15 cellular contexts compared by ENCODE assay signal in the genomic region with DNA sequence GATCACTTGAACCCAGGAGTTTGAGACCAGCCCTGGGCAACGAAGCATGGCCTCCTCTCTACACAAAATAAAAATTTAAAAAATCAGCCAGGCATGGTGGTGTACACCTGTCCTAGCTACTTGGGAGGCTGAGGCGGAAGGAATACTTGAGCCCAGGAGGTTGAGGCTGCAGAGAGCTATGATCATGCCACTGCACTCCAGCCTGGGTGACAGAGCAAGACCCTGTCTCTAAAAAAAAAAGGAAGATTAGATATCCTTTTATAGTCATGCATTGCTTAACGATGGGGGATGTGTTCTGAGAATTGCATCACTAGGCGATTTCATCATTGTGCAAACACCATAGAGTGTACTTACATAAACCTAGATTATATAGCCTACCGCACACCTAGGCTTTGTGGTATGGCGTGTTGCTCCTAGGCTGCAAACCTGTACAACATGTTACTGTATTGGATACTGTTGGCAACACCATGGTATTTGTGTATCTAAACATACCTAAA. TPM values are rescaled to one million over a fixed set of nuclear protein-coding genes. Genes with fewer than 3 reads are reported as not detected.
A peak's percentile ranks its signal among the peaks of the same experiment; 100 is the strongest.
DNase-seq lines count a peak whose midpoint lies in the region; ATAC-seq, FAIRE-seq and TF ChIP-seq lines count a peak whose summit lies in the region.
"Had no signal": no experiment of that assay in that cellular context is flagged by ENCODE, and none has a peak within 500 bp of the region (broad histone marks: within the 10 kb centered on the region; RNA-seq: fewer than 3 reads in every experiment).

No MANE protein-coding gene starts in this region.

- H3K27me3 ChIP-seq in PC-3 (ENCODE audit: low read length): no peaks in the 10 kb centered on the region
- no peaks in the 10 kb centered on the region for H3K27me3 ChIP-seq in stomach
- H3K27me3 ChIP-seq: testis had no signal

- TF ChIP-seq POLR2A in stomach (IDR thresholded peaks at IDR 0.05) (no peak), GM12892 (IDR thresholded peaks at IDR 0.05; ENCODE audit: low read depth, low read length) (no peak)

- H3F3A ChIP-seq in PC-3 (ENCODE audit: low read length, unreplicated experiment): peaks cover 6% of the 10 kb centered on the region

- ATAC-seq in PC-3: peak; percentile 52
- ATAC-seq: right cardiac atrium had no signal

- H3K9ac ChIP-seq in PC-3 (ENCODE audit: low read length): 0 out of 2 replicates have a peak overlapping the region, but pooled peaks have one; percentile 5

- intact Hi-C loops in PC-3 (cut with micrococcal nuclease) (loop anchor here (10.0 kb wide), 1 partner anchor 156 kb away; the partner anchor contains the start of gene DUSP7), stomach (cut with DNase I; ENCODE audit: low total_unique reads) (no loop called here)

- H3K79me2 ChIP-seq in PC-3 (ENCODE audit: low read length): 0 out of 2 replicates have a peak, but pooled peaks cover 13% of the 10 kb centered on the region

- TF ChIP-seq CTCF in PC-3 (conservative IDR thresholded peaks at IDR 0.05; ENCODE audit: low read depth, low read length): no peak
- no peak for TF ChIP-seq CTCF in foreskin fibroblast (IDR thresholded peaks at IDR 0.05; ENCODE audit: low read depth, low read length)
- no peak for TF ChIP-seq CTCF in stomach (IDR thresholded peaks at IDR 0.05)

- H3K27ac ChIP-seq in PC-3 (ENCODE audit: low read length) (peak overlapping the region; percentile 53), stomach (peak overlapping the region in 3 of 5 donors; percentile 35 to 60 (median 54)), caudate nucleus (ENCODE audit: low read depth, low read length) (no peak overlapping the region)
- H3K27ac ChIP-seq: testis had no signal

- H3K4me1 ChIP-seq in PC-3 (ENCODE audit: insufficient read depth, low read length) (peaks cover 28% of the 10 kb centered on the region), stomach (peaks cover 0 to 38% (median 8%) of the 10 kb centered on the region in 4 donors)
- H3K4me1 ChIP-seq: testis had no signal

- peak overlapping the region; percentile 30 for H3K4me2 ChIP-seq in PC-3 (ENCODE audit: low read length)

- H3K36me3 ChIP-seq in PC-3 (ENCODE audit: low read depth, low read length): peaks cover 87% of the 10 kb centered on the region
- peaks cover 93 to 100% (median 100%) of the 10 kb centered on the region in 4 donors for H3K36me3 ChIP-seq in stomach

- BruUV-seq in PC-3 (replicated peaks; lab: Mats Ljungman, UMichigan): no TSS peak

- peak; percentile 31 for DNase-seq in NCI-H2029 (lab: John Stamatoyannopoulos, UW)
- DNase-seq in NCI-H2029 treated with DMSO at 0.1 percent for 48 hours (lab: John Stamatoyannopoulos, UW): no peak
- peak; percentile 94 for DNase-seq in PC-3
- DNase-seq in foreskin fibroblast: peak; percentile 39 to 68
- DNase-seq in stomach: peak; percentile 41
- no peak for DNase-seq in NCI-H774 (lab: John Stamatoyannopoulos, UW)
- no peak for DNase-seq in GM12892 (ENCODE audit: insufficient read length)
- no peak for DNase-seq in caudate nucleus (lab: John Stamatoyannopoulos, UW)
- DNase-seq: 8988T, anterior cingulate cortex, hypothalamus, NCI-H187, right cardiac atrium, testis had no signal

- WGBS in stomach, 5 donors: 46 to 70% (median 52%) methylated on average over 6 of the region's 6 CpGs

- H3K9me3 ChIP-seq in PC-3 (ENCODE audit: low read length) (no peaks in the 10 kb centered on the region), stomach (no peaks in the 10 kb centered on the region)
- H3K9me3 ChIP-seq: testis had no signal

- CTCF ChIA-PET in PC-3 (lab: Charles Lee): interaction anchor here (0.6 kb wide), 1 partner anchor 124 kb away, joined by 3 read pairs; no protein-coding TSS in a partner anchor

- H3K4me3 ChIP-seq in PC-3 (ENCODE audit: low read length) (no peak overlapping the region), foreskin fibroblast (ENCODE audit: low read depth in 1 of 2, low read length in 2 of 2) (no peak overlapping the region), stomach (no peak overlapping the region)
- H3K4me3 ChIP-seq: testis had no signal

- no peaks in the 10 kb centered on the region for H4K20me1 ChIP-seq in PC-3 (ENCODE audit: low read length)

- no peak for FAIRE-seq in GM12892 (lab: Jason Lieb, UNC)

- TF ChIP-seq EP300 in stomach (IDR thresholded peaks at IDR 0.05): no peak

- no peak overlapping the region for H2AFZ ChIP-seq in PC-3 (ENCODE audit: low read length)

- POLR2A ChIA-PET in PC-3 (lab: Charles Lee; ENCODE audit: unreplicated experiment): no interaction called here

- no peaks in the 10 kb centered on the region for H3K9me2 ChIP-seq in PC-3 (replicated peaks; ENCODE audit: low read length)

RNA-seq across cellular contexts. Expression of gene ALAS1, which starts 12.6 kb away (rescaled TPM):
- total RNA-seq in PC-3 (2014; rRNA removed): 63.5 and 69.5 TPM in 2 replicates
- 10 to 100 TPM; 19.6 to 75.3 (median 33.4) TPM for total RNA-seq in stomach
- polyA plus RNA-seq in stomach: 10 to 100 TPM; 35.6 to 59.1 (median 42.7) TPM
- polyA plus RNA-seq in GM12892 (2012; ENCODE audit: missing spikeins): 58.3 TPM

RNA-seq across cellular contexts. Expression of gene TLR9, which starts 14.8 kb away (rescaled TPM):
- total RNA-seq in PC-3 (2014; rRNA removed) (not detected in 2 replicates), stomach (not detected)
- polyA plus RNA-seq in stomach: under 1 TPM in 1 of 3 donors, not detected in 2; 0.18 TPM
- polyA plus RNA-seq in GM12892 (2012; ENCODE audit: missing spikeins): 0.30 TPM
- total RNA-seq: H4 had no signal

RNA-seq across cellular contexts. Expression of gene TWF2, which starts 28.4 kb away (rescaled TPM):
- 147 and 166 TPM in 2 replicates for total RNA-seq in PC-3 (2014; rRNA removed)
- total RNA-seq in stomach: 100 to 1,000 TPM in 1 of 5 donors, 10 to 100 TPM in 4; 18.7 to 237 (median 39.1) TPM
- polyA plus RNA-seq in stomach: 10 to 100 TPM; 37.5 to 58.7 (median 40.8) TPM
- polyA plus RNA-seq in GM12892 (2012; ENCODE audit: missing spikeins): 26.4 TPM

RNA-seq across cellular contexts. Expression of gene PPM1M, which starts 35.0 kb away (rescaled TPM):
- total RNA-seq in PC-3 (2014; rRNA removed): 8.5 and 12.4 TPM in 2 replicates
- total RNA-seq in stomach: 10 to 100 TPM in 3 of 5 donors, 1 to 10 TPM in 2; 7.9 to 44.9 (median 11.0) TPM
- polyA plus RNA-seq in stomach: 10 to 100 TPM; 16.4 to 25.7 (median 19.8) TPM
- 24.1 TPM for polyA plus RNA-seq in GM12892 (2012; ENCODE audit: missing spikeins)

RNA-seq across cellular contexts. Expression of gene POC1A, which starts 56.4 kb away (rescaled TPM):
- total RNA-seq in PC-3 (2014; rRNA removed) (41.5 and 43.0 TPM in 2 replicates), stomach (10 to 100 TPM in 1 of 5 donors, 1 to 10 TPM in 3, not detected in 1; 1.8 to 23.2 (median 3.5) TPM)
- 1 to 10 TPM; 3.0 to 4.4 (median 3.5) TPM for polyA plus RNA-seq in stomach
- 9.9 TPM for polyA plus RNA-seq in GM12892 (2012; ENCODE audit: missing spikeins)

Comparison
In these comparisons a context has a peak if more than half of its experiments do, and no peak if none do; other contexts are left out.
1. DNase-seq: peak in NCI-H2029 (single experiment), PC-3 (single experiment), foreskin fibroblast (2 of 2) and stomach (single experiment); none in NCI-H2029 treated with DMSO at 0.1 percent for 48 hours (single experiment), NCI-H774 (single experiment), GM12892 (single experiment) and caudate nucleus (0 of 61).